ENCODE assay signal across 32 cellular contexts in the genomic region with DNA sequence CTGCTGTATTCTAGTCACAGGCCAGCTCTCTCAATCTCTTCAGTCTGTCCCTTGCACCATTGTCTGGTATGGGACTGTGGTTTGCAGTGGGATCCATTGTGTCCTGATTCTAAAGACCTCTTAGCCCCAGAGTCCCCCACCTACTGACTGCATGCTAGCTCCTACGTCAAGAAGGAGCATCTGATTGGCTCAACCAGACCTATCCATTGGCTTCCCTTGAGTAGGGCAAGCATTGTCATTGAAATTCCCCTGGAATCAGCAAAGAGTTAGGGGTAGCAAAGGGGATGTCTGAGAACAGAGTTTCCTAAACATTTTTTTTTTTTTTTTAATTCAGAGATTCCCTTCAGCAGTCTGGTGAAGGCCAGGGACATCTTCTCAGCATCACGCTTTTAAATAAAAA.
"Had no signal": no experiment of that assay in that cellular context is flagged by ENCODE, and none has a peak within 500 bp of the region (broad histone marks: within the 10 kb centered on the region; RNA-seq: fewer than 3 reads in every experiment).

No MANE protein-coding gene starts in this region.

- H3K27me3 Mint-ChIP-seq: activated naive CD8-positive, alpha-beta T cell treated with anti-CD3 and anti-CD28 coated beads, Interleukin-2, amount 50 U/mL, for 24 hours had no signal

- H3K36me3 Mint-ChIP-seq: activated CD4-positive, alpha-beta memory T cell treated with anti-CD3 and anti-CD28 coated beads for 36 hours; activated CD8-positive, alpha-beta memory T cell treated with anti-CD3 and anti-CD28 coated beads, Interleukin-2, amount 10 ng/mL, durations not matched to agents 7 days and 5 days; activated naive CD4-positive, alpha-beta T cell treated with anti-CD3 and anti-CD28 coated beads, Interleukin-2, amount 50 U/mL, for 24 hours; activated naive CD8-positive, alpha-beta T cell treated with anti-CD3 and anti-CD28 coated beads for 36 hours had no signal

- H3K27ac ChIP-seq: adrenal gland, body of pancreas, breast epithelium, cardiac muscle cell, coronary artery, dorsolateral prefrontal cortex, esophagus squamous epithelium, gastroesophageal sphincter, heart right ventricle had no signal

- ATAC-seq: activated CD8-positive, alpha-beta memory T cell treated with anti-CD3 and anti-CD28 coated beads, Interleukin-2, amount 10 ng/mL, durations not matched to agents 7 days and 5 days; activated CD8-positive, alpha-beta T cell treated with anti-CD3 and anti-CD28 coated beads, Interleukin-2, amount 10 ng/mL, durations not matched to agents 7 days and 5 days; activated naive CD8-positive, alpha-beta T cell treated with anti-CD3 and anti-CD28 coated beads, Interleukin-2, amount 50 U/mL, for 24 hours; body of pancreas; effector memory CD8-positive, alpha-beta T cell; gastroesophageal sphincter; heart right ventricle had no signal

- H3K4me3 ChIP-seq: adrenal gland, body of pancreas, breast epithelium, cardiac muscle cell, coronary artery, dorsolateral prefrontal cortex, esophagus squamous epithelium, gastroesophageal sphincter, heart right ventricle had no signal

- H3K4me3 Mint-ChIP-seq: activated CD4-positive, alpha-beta memory T cell treated with anti-CD3 and anti-CD28 coated beads for 36 hours; activated CD8-positive, alpha-beta memory T cell treated with anti-CD3 and anti-CD28 coated beads, Interleukin-2, amount 10 ng/mL, durations not matched to agents 7 days and 5 days; activated CD8-positive, alpha-beta T cell treated with anti-CD3 and anti-CD28 coated beads, Interleukin-2, amount 10 ng/mL, durations not matched to agents 7 days and 5 days; activated naive CD4-positive, alpha-beta T cell treated with anti-CD3 and anti-CD28 coated beads for 36 hours; activated naive CD4-positive, alpha-beta T cell treated with anti-CD3 and anti-CD28 coated beads, Interleukin-2, amount 50 U/mL, for 24 hours; activated naive CD8-positive, alpha-beta T cell treated with anti-CD3 and anti-CD28 coated beads for 36 hours; activated naive CD8-positive, alpha-beta T cell treated with anti-CD3 and anti-CD28 coated beads, Interleukin-2, amount 50 U/mL, for 24 hours; activated T-helper 1 cell treated with anti-CD3 and anti-CD28 coated beads, Interleukin-12 subunit alpha, Interleukin-12 subunit beta, Interleukin-2, Interleukin-4 antibody, amounts not matched to agents 30 ng/mL and 10 ng/mL and 1 ng/mL, durations not matched to agents 14 hours and 24 hours and 36 hours; dendritic cell treated with granulocyte-macrophage colony-stimulating factor and Interleukin-4, amounts not matched to agents 40 ng/mL and 50 ng/mL, for 4 days; effector memory CD8-positive, alpha-beta T cell had no signal

- H3K9me3 Mint-ChIP-seq: activated CD4-positive, alpha-beta memory T cell treated with anti-CD3 and anti-CD28 coated beads for 36 hours; activated naive CD4-positive, alpha-beta T cell treated with anti-CD3 and anti-CD28 coated beads for 36 hours; activated naive CD4-positive, alpha-beta T cell treated with anti-CD3 and anti-CD28 coated beads, Interleukin-2, amount 50 U/mL, for 24 hours; activated naive CD8-positive, alpha-beta T cell treated with anti-CD3 and anti-CD28 coated beads for 36 hours; activated naive CD8-positive, alpha-beta T cell treated with anti-CD3 and anti-CD28 coated beads, Interleukin-2, amount 50 U/mL, for 24 hours; activated T-helper 1 cell treated with anti-CD3 and anti-CD28 coated beads, Interleukin-12 subunit alpha, Interleukin-12 subunit beta, Interleukin-2, Interleukin-4 antibody, amounts not matched to agents 30 ng/mL and 10 ng/mL and 1 ng/mL, durations not matched to agents 14 hours and 24 hours and 36 hours; activated T-helper 2 cell treated with anti-CD3 and anti-CD28 coated beads, Interferon-gamma antibody, Interleukin-2, Interleukin-4, amounts not matched to agents 10 μg/mL and 5 μg/mL and 100 μg/mL, durations not matched to agents 14 hours and 24 hours and 36 hours; dendritic cell treated with granulocyte-macrophage colony-stimulating factor and Interleukin-4, amounts not matched to agents 40 ng/mL and 50 ng/mL, for 4 days; effector memory CD8-positive, alpha-beta T cell had no signal

- H3K27ac Mint-ChIP-seq: activated CD4-positive, alpha-beta memory T cell treated with anti-CD3 and anti-CD28 coated beads for 36 hours; activated CD8-positive, alpha-beta memory T cell treated with anti-CD3 and anti-CD28 coated beads, Interleukin-2, amount 10 ng/mL, durations not matched to agents 7 days and 5 days; activated CD8-positive, alpha-beta T cell treated with anti-CD3 and anti-CD28 coated beads, Interleukin-2, amount 10 ng/mL, durations not matched to agents 7 days and 5 days; activated naive CD4-positive, alpha-beta T cell treated with anti-CD3 and anti-CD28 coated beads for 36 hours; activated naive CD4-positive, alpha-beta T cell treated with anti-CD3 and anti-CD28 coated beads, Interleukin-2, amount 50 U/mL, for 24 hours; activated naive CD8-positive, alpha-beta T cell treated with anti-CD3 and anti-CD28 coated beads for 36 hours; activated naive CD8-positive, alpha-beta T cell treated with anti-CD3 and anti-CD28 coated beads, Interleukin-2, amount 50 U/mL, for 24 hours; activated T-helper 1 cell treated with anti-CD3 and anti-CD28 coated beads, Interleukin-12 subunit alpha, Interleukin-12 subunit beta, Interleukin-2, Interleukin-4 antibody, amounts not matched to agents 30 ng/mL and 10 ng/mL and 1 ng/mL, durations not matched to agents 14 hours and 24 hours and 36 hours; activated T-helper 2 cell treated with anti-CD3 and anti-CD28 coated beads, Interferon-gamma antibody, Interleukin-2, Interleukin-4, amounts not matched to agents 10 μg/mL and 5 μg/mL and 100 μg/mL, durations not matched to agents 14 hours and 24 hours and 36 hours; dendritic cell treated with granulocyte-macrophage colony-stimulating factor and Interleukin-4, amounts not matched to agents 40 ng/mL and 50 ng/mL, for 4 days; effector memory CD8-positive, alpha-beta T cell had no signal

- H3K4me1 Mint-ChIP-seq: activated CD8-positive, alpha-beta memory T cell treated with anti-CD3 and anti-CD28 coated beads, Interleukin-2, amount 10 ng/mL, durations not matched to agents 7 days and 5 days; activated naive CD4-positive, alpha-beta T cell treated with anti-CD3 and anti-CD28 coated beads, Interleukin-2, amount 50 U/mL, for 24 hours; activated naive CD8-positive, alpha-beta T cell treated with anti-CD3 and anti-CD28 coated beads for 36 hours; activated naive CD8-positive, alpha-beta T cell treated with anti-CD3 and anti-CD28 coated beads, Interleukin-2, amount 50 U/mL, for 24 hours had no signal

- H3K9me3 ChIP-seq: adrenal gland, body of pancreas, breast epithelium, esophagus squamous epithelium had no signal

- H3K27me3 ChIP-seq: adrenal gland, body of pancreas, breast epithelium, cardiac muscle cell, gastroesophageal sphincter, heart right ventricle had no signal

- H3K36me3 ChIP-seq: adrenal gland, breast epithelium, cardiac muscle cell, esophagus squamous epithelium, gastroesophageal sphincter, heart right ventricle had no signal

- DNase-seq: activated CD4-positive, alpha-beta memory T cell treated with anti-CD3 and anti-CD28 coated beads for 36 hours; activated CD4-positive, alpha-beta T cell treated with anti-CD3 and anti-CD28 coated beads for 1 hour; activated CD4-positive, alpha-beta T cell treated with anti-CD3 and anti-CD28 coated beads for 48 hours; activated CD8-positive, alpha-beta memory T cell treated with anti-CD3 and anti-CD28 coated beads, Interleukin-2, amount 10 ng/mL, durations not matched to agents 7 days and 5 days; activated CD8-positive, alpha-beta memory T cell treated with anti-CD3 and anti-CD28 coated beads, Interleukin-2, amount 50 U/mL, for 4 hours; activated CD8-positive, alpha-beta T cell treated with anti-CD3 and anti-CD28 coated beads, Interleukin-2, amount 10 ng/mL, durations not matched to agents 7 days and 5 days; activated effector memory CD4-positive, alpha-beta T cell treated with anti-CD3 and anti-CD28 coated beads, Interleukin-2, amount 50 U/mL, for 16 hours; activated naive CD4-positive, alpha-beta T cell treated with anti-CD3 and anti-CD28 coated beads for 36 hours; activated naive CD8-positive, alpha-beta T cell treated with anti-CD3 and anti-CD28 coated beads for 36 hours; activated naive CD8-positive, alpha-beta T cell treated with anti-CD3 and anti-CD28 coated beads, Interleukin-2, amount 50 U/mL, for 24 hours; activated T-cell treated with anti-CD3 and anti-CD28 coated beads, Interleukin-2, amount 50 U/mL, for 1 hour; activated T-cell treated with anti-CD3 and anti-CD28 coated beads, Interleukin-2, amount 50 U/mL, for 48 hours; adrenal gland; amygdala; aorta; body of pancreas; central memory CD4-positive, alpha-beta T cell; dorsolateral prefrontal cortex; effector memory CD8-positive, alpha-beta T cell; erythroblast; esophagus squamous epithelium; foreskin melanocyte; heart right ventricle; T-helper 2 cell had no signal

- H3K4me1 ChIP-seq: adrenal gland, body of pancreas, breast epithelium, esophagus squamous epithelium, gastroesophageal sphincter, heart right ventricle had no signal
